ENCODE assay signal across 8 cellular contexts in genomic region chr15:73753250-73754130, GRCh38.
A peak's percentile ranks its signal among the peaks of the same experiment; 100 is the strongest.
DNase-seq lines count a peak whose midpoint lies in the region; ATAC-seq and TF ChIP-seq lines count a peak whose summit lies in the region.

INSYN1 (minus strand) TSS chr15:73753351; CDS start chr15:73751130, 2,221 bp downstream.

- H3K4me3 ChIP-seq in cardiac fibroblast (replicated peaks in 1 of 2; ENCODE audit: low read depth in 2 of 2, low read length in 2 of 2) (peak within 1 kb of the TSS; percentile 45 to 46), skin epidermis (peak within 1 kb of the TSS; percentile 38 to 57 (median 44))

- POLR2A ChIA-PET in HEK293T (lab: Yijun Ruan, JAX), result interaction anchor here (0.8 to 1.5 kb wide), 7 partner anchors 11 to 241 kb away, joined by 3 to 4 read pairs (median 3); partner anchors contain the start of gene PML

- peak; percentile 78 for DNase-seq in HEK293T (ENCODE audit: extremely low spot score)
- peak; percentile 38 to 59 for DNase-seq in cardiac fibroblast (ENCODE audit: low read depth in 2 of 2)
- DNase-seq in iPS-NIHi7 (ENCODE audit: extremely low spot score), result peak; percentile 65
- DNase-seq in activated T-cell treated with anti-CD3 and anti-CD28 coated beads, Interleukin-2, amount 50 U/mL, for 1 hour, result no peak
- no peak for DNase-seq in SHP77 (lab: John Stamatoyannopoulos, UW)
- no peak for DNase-seq in activated CD4-positive, CD25-positive, alpha-beta regulatory T cell (lab: John Stamatoyannopoulos, UW)

- CTCF ChIA-PET in HEK293T (lab: Yijun Ruan, JAX), result no interaction called here

- H3K27ac ChIP-seq in skin epidermis, result peak within 1 kb of the TSS in 10 of 21 experiments; percentile 6 to 75 (median 40)

- TF ChIP-seq CTCF in cardiac fibroblast (IDR thresholded peaks at IDR 0.05; ENCODE audit: low read depth, low read length), result no peak

- no peak for ATAC-seq in GM19463 (IDR thresholded peaks at IDR 0.05; ENCODE audit: unreplicated experiment)

TF ChIP-seq in HEK293T, 16 proteins besides CTCF, POLR2A, EP300 and RAD21:
- TF ChIP-seq TARDBP (IDR thresholded peaks at IDR 0.05) (no peak), ZNF384 (IDR thresholded peaks at IDR 0.05) (no peak), ARNT (IDR thresholded peaks at IDR 0.05) (no peak), L3MBTL2 (conservative IDR thresholded peaks at IDR 0.05) (no peak), ELF4 (IDR thresholded peaks at IDR 0.05) (no peak), FOXM1 (IDR thresholded peaks at IDR 0.05; ENCODE audit: borderline replicate concordance) (no peak), PKNOX1 (IDR thresholded peaks at IDR 0.05) (no peak), SP1 (IDR thresholded peaks at IDR 0.05) (no peak), BHLHE40 (IDR thresholded peaks at IDR 0.05; ENCODE audit: borderline replicate concordance) (no peak), HDGF (IDR thresholded peaks at IDR 0.05; ENCODE audit: borderline replicate concordance) (no peak), LEF1 (IDR thresholded peaks at IDR 0.05; ENCODE audit: borderline replicate concordance) (no peak), FOXK2 (IDR thresholded peaks at IDR 0.05) (no peak), FOXA1 (IDR thresholded peaks at IDR 0.05) (no peak), SUZ12 (IDR thresholded peaks at IDR 0.05) (no peak), NFRKB (IDR thresholded peaks at IDR 0.05) (no peak), CTBP1 (IDR thresholded peaks at IDR 0.05; ENCODE audit: borderline replicate concordance) (no peak)

Comparison
In these comparisons a context has a peak if more than half of its experiments do, and no peak if none do; other contexts are left out.
1. DNase-seq: peak in HEK293T (single experiment), cardiac fibroblast (2 of 2) and iPS-NIHi7 (single experiment); none in activated T-cell treated with anti-CD3 and anti-CD28 coated beads, Interleukin-2, amount 50 U/mL, for 1 hour (single experiment), SHP77 (0 of 2) and activated CD4-positive, CD25-positive, alpha-beta regulatory T cell (0 of 4).